Comparison of ENCODE assay signal across 27 cellular contexts in genomic region chr15:35973019-35973418, GRCh38.
"Had no signal": no experiment of that assay in that cellular context is flagged by ENCODE, and none has a peak within 500 bp of the region (broad histone marks: within the 10 kb centered on the region; RNA-seq: fewer than 3 reads in every experiment).

No MANE protein-coding gene starts in this region.

- H3K27me3 ChIP-seq: adrenal gland, breast epithelium, cardiac muscle cell, colonic mucosa, esophagus squamous epithelium had no signal

- H3K4me3 ChIP-seq: adrenal gland, breast epithelium, cardiac muscle cell, colonic mucosa, esophagus squamous epithelium had no signal

- H3K27ac ChIP-seq: adrenal gland, breast epithelium, cardiac muscle cell, colonic mucosa, epithelial cell of prostate, esophagus squamous epithelium had no signal

- DNase-seq: activated CD4-positive, alpha-beta memory T cell treated with anti-CD3 and anti-CD28 coated beads, Interleukin-2, amount 10 ng/mL, durations not matched to agents 7 days and 5 days; activated CD4-positive, alpha-beta T cell treated with anti-CD3 and anti-CD28 coated beads for 1 hour; activated CD4-positive, alpha-beta T cell treated with anti-CD3 and anti-CD28 coated beads for 4 hours; activated CD4-positive, alpha-beta T cell treated with anti-CD3 and anti-CD28 coated beads, Interleukin-2, amount 10 ng/mL, durations not matched to agents 7 days and 5 days; activated CD4-positive, alpha-beta T cell treated with anti-CD3 and anti-CD28 coated beads, Interleukin-2, amount 50 U/mL, for 4 hours; activated CD8-positive, alpha-beta memory T cell treated with anti-CD3 and anti-CD28 coated beads, Interleukin-2, amount 50 U/mL, for 48 hours; activated gamma-delta T cell; activated naive CD4-positive, alpha-beta T cell; activated naive CD4-positive, alpha-beta T cell treated with anti-CD3 and anti-CD28 coated beads, Interleukin-2, amount 10 ng/mL, durations not matched to agents 7 days and 5 days; activated T-cell treated with anti-CD3 and anti-CD28 coated beads for 4 hours; activated T-cell treated with anti-CD3 and anti-CD28 coated beads, Interleukin-2, amount 50 U/mL, for 24 hours; activated T-cell treated with anti-CD3 and anti-CD28 coated beads, Interleukin-2, amount 50 U/mL, for 72 hours; adrenal gland; amygdala; aorta; central memory CD4-positive, alpha-beta T cell; cerebellar nuclear complex; colonic mucosa; effector CD8-positive, alpha-beta T cell; esophagus squamous epithelium; foreskin fibroblast; head of caudate nucleus; T-helper 2 cell had no signal

- H3K4me1 ChIP-seq: adrenal gland, breast epithelium, colonic mucosa, esophagus squamous epithelium had no signal

- ATAC-seq: activated T-cell treated with anti-CD3 and anti-CD28 coated beads, Interleukin-2, amount 50 U/mL, for 72 hours; WTC11 had no signal

- H3K9me3 ChIP-seq: adrenal gland, breast epithelium, colonic mucosa, esophagus squamous epithelium had no signal

- H3K36me3 ChIP-seq: adrenal gland, breast epithelium, cardiac muscle cell, colonic mucosa, esophagus squamous epithelium had no signal
